In genomic region chr3:56938545-56938944, GRCh38 we compare ENCODE assay signal across 14 cellular contexts.
DNase-seq lines count a peak whose midpoint lies in the region; ATAC-seq and TF ChIP-seq lines count a peak whose summit lies in the region.
"Had no signal": no experiment of that assay in that cellular context is flagged by ENCODE, and none has a peak within 500 bp of the region (broad histone marks: within the 10 kb centered on the region; RNA-seq: fewer than 3 reads in every experiment).

No MANE protein-coding gene starts in this region.

- H3K36me3 Mint-ChIP-seq in CD8-positive, alpha-beta T cell: no peaks in the 10 kb centered on the region
- H3K36me3 Mint-ChIP-seq: CD14-positive monocyte had no signal

- intact Hi-C loops in PC-9 (cut with micrococcal nuclease; ENCODE audit: unreplicated experiment): no loop called here
- intact Hi-C loops in CD8-positive, alpha-beta T cell (cut with DNase I, micrococcal nuclease): no loop called here

- H4K20me1 ChIP-seq in PC-9 (ENCODE audit: insufficient read depth): no peaks in the 10 kb centered on the region

- ATAC-seq in GM18907 (IDR thresholded peaks at IDR 0.05; ENCODE audit: unreplicated experiment): no peak
- ATAC-seq in CD8-positive, alpha-beta T cell: no peak
- ATAC-seq: A549 had no signal

- no TSS peak for BruUV-seq in PC-9 (replicated peaks; lab: Mats Ljungman, UMichigan)

- no peak for TF ChIP-seq POLR2A in erythroblast (IDR thresholded peaks at IDR 0.05; ENCODE audit: low read length)

- H3K9me3 Mint-ChIP-seq in CD8-positive, alpha-beta T cell: peaks cover 5% of the 10 kb centered on the region

- TF ChIP-seq CTCF in BE2C (IDR thresholded peaks at IDR 0.05; ENCODE audit: low read depth, low read length) (no peak), PC-9 (conservative IDR thresholded peaks at IDR 0.05) (no peak)
- no peak for TF ChIP-seq CTCF in CD8-positive, alpha-beta T cell (IDR thresholded peaks at IDR 0.05)

- H2AFZ ChIP-seq in PC-9: no peak overlapping the region
- H2AFZ ChIP-seq: GM23248 had no signal

- H3K36me3 ChIP-seq in BE2C: no peaks in the 10 kb centered on the region
- no peaks in the 10 kb centered on the region for H3K36me3 ChIP-seq in PC-9 (ENCODE audit: low read depth)
- H3K36me3 ChIP-seq in CD8-positive, alpha-beta T cell (ENCODE audit: insufficient read depth, low read length): no peaks in the 10 kb centered on the region

- H3K27ac Mint-ChIP-seq in CD8-positive, alpha-beta T cell: no peak overlapping the region
- H3K27ac Mint-ChIP-seq: CD8-positive, alpha-beta memory T cell had no signal

- no peak overlapping the region for H3K27ac ChIP-seq in PC-9
- no peak overlapping the region for H3K27ac ChIP-seq in CD8-positive, alpha-beta T cell (ENCODE audit: low read depth, low read length)
- H3K27ac ChIP-seq: A549, GM23248 had no signal

- POLR2A ChIA-PET in PC-9 (lab: Charles Lee; ENCODE audit: unreplicated experiment): no interaction called here
- POLR2A ChIA-PET in CD8-positive, alpha-beta T cell (lab: Charles Lee): no interaction called here

- H3K9me3 ChIP-seq in BE2C (no peaks in the 10 kb centered on the region), PC-9 (ENCODE audit: insufficient read depth, low read depth) (no peaks in the 10 kb centered on the region)
- H3K9me3 ChIP-seq in CD8-positive, alpha-beta T cell (ENCODE audit: low read length): no peaks in the 10 kb centered on the region
- H3K9me3 ChIP-seq: A549 had no signal

- H3K9me2 ChIP-seq in PC-9 (ENCODE audit: insufficient read depth): no peaks in the 10 kb centered on the region

- H3K4me3 Mint-ChIP-seq in CD8-positive, alpha-beta T cell: no peak overlapping the region
- H3K4me3 Mint-ChIP-seq: CD14-positive monocyte; CD8-positive, alpha-beta memory T cell had no signal

- H3K27me3 ChIP-seq in BE2C: no peaks in the 10 kb centered on the region
- H3K27me3 ChIP-seq in PC-9 (ENCODE audit: insufficient read depth, low read depth): no peaks in the 10 kb centered on the region
- no peaks in the 10 kb centered on the region for H3K27me3 ChIP-seq in CD8-positive, alpha-beta T cell (ENCODE audit: insufficient read depth, low read length)

- H3K4me1 ChIP-seq in BE2C (peaks cover 4% of the 10 kb centered on the region), PC-9 (replicated peaks; ENCODE audit: insufficient read depth) (no peaks in the 10 kb centered on the region)
- H3K4me1 ChIP-seq in CD8-positive, alpha-beta T cell (ENCODE audit: insufficient read depth, low read length): no peaks in the 10 kb centered on the region
- H3K4me1 ChIP-seq: A549 had no signal

- no peaks in the 10 kb centered on the region for H3K27me3 Mint-ChIP-seq in CD8-positive, alpha-beta T cell (ENCODE audit: low read depth)
- H3K27me3 Mint-ChIP-seq: CD8-positive, alpha-beta memory T cell had no signal

- no peak overlapping the region for H3K4me3 ChIP-seq in BE2C (ENCODE audit: low read depth, low read length)
- H3K4me3 ChIP-seq in PC-9: no peak overlapping the region
- no peak overlapping the region for H3K4me3 ChIP-seq in CD8-positive, alpha-beta T cell (ENCODE audit: low read depth, low read length)
- H3K4me3 ChIP-seq: A549, GM23248 had no signal

- peak; percentile 29 for DNase-seq in BE2C
- DNase-seq in DMS 273 (lab: John Stamatoyannopoulos, UW; ENCODE audit: unreplicated experiment): peak; percentile 47
- DNase-seq in OCI-M1 (lab: John Stamatoyannopoulos, UW): peak; percentile 46
- DNase-seq in erythroblast (lab: John Stamatoyannopoulos, UW): peak; percentile 2 to 22
- DNase-seq in PC-9: no peak
- no peak for DNase-seq in CD8-positive, alpha-beta T cell
- DNase-seq: Caco-2; CD8-positive, alpha-beta memory T cell; GM23248; H7; IMR-90 had no signal

- no peaks in the 10 kb centered on the region for H3F3A ChIP-seq in PC-9 (ENCODE audit: insufficient read depth, low read depth)

- CTCF ChIA-PET in PC-9 (lab: Charles Lee): no interaction called here
- CTCF ChIA-PET in CD8-positive, alpha-beta T cell (lab: Charles Lee): interaction anchor here (1.6 kb wide), 1 partner anchor 25 kb away, joined by 5 read pairs; no protein-coding TSS in a partner anchor

- H3K4me1 Mint-ChIP-seq in CD8-positive, alpha-beta T cell (ENCODE audit: low read depth): peaks cover 13% of the 10 kb centered on the region

- no peak overlapping the region for H3K4me2 ChIP-seq in PC-9
- H3K4me2 ChIP-seq: A549 had no signal

- no peaks in the 10 kb centered on the region for H3K79me2 ChIP-seq in PC-9 (ENCODE audit: low read depth)

Comparison
In these comparisons a context has a peak if more than half of its experiments do, and no peak if none do; other contexts are left out.
1. DNase-seq: peak in BE2C (single experiment), DMS 273 (single experiment), OCI-M1 (single experiment) and erythroblast (2 of 2); none in PC-9 (0 of 2) and CD8-positive, alpha-beta T cell (0 of 7).